19 cellular contexts compared by ENCODE assay signal in genomic region chr14:80428171-80428570, GRCh38.
DNase-seq lines count a peak whose midpoint lies in the region; ATAC-seq and TF ChIP-seq lines count a peak whose summit lies in the region.
"Had no signal": no experiment of that assay in that cellular context is flagged by ENCODE, and none has a peak within 500 bp of the region (broad histone marks: within the 10 kb centered on the region; RNA-seq: fewer than 3 reads in every experiment).

No MANE protein-coding gene starts in this region.

- DNase-seq in GM23248 = peak; percentile 29
- DNase-seq in cardiac fibroblast (ENCODE audit: low read depth in 2 of 2) = peak; percentile 36 to 51
- no peak for DNase-seq in NCI-H1417 (lab: John Stamatoyannopoulos, UW)
- DNase-seq in NCI-H2171 (lab: John Stamatoyannopoulos, UW) = no peak
- DNase-seq: C1 segment of cervical spinal cord, COR-L47, DMS153, HCEC 1CT, MG63, NCI-H1105, NCI-H187, NCI-H446, PC-3 had no signal

- H3K4me2 ChIP-seq in GM23248 (ENCODE audit: unreplicated experiment) = no peak overlapping the region
- H3K4me2 ChIP-seq: KMS-11 had no signal

- no peak overlapping the region for H3K9ac ChIP-seq in GM23248
- H3K9ac ChIP-seq: KMS-11 had no signal

- H3K9me3 ChIP-seq in GM23248 (ENCODE audit: low read depth) (no peaks in the 10 kb centered on the region), gastroesophageal sphincter (no peaks in the 10 kb centered on the region)
- H3K9me3 ChIP-seq: MG63, SJSA1 had no signal

- H3K4me3 ChIP-seq in GM23248 (no peak overlapping the region), cardiac fibroblast (replicated peaks in 1 of 2; ENCODE audit: low read depth in 2 of 2, low read length in 2 of 2) (no peak overlapping the region), gastroesophageal sphincter (no peak overlapping the region)
- H3K4me3 ChIP-seq: MG63, SJSA1 had no signal

- H3K4me1 ChIP-seq in GM23248 (ENCODE audit: insufficient read depth) (peaks cover 39% of the 10 kb centered on the region), gastroesophageal sphincter (peaks cover 4 to 37% (median 5%) of the 10 kb centered on the region in 3 donors)

- WGBS in GM23248 (ENCODE audit: low coverage in 1 of 2, low lambda C conversion rate in 2 of 2, missing lambda C conversion rate in 2 of 2), 2 experiments = 96 to 98% methylated on average over 3 of the region's 3 CpGs
- WGBS in gastroesophageal sphincter (ENCODE audit: low coverage in 1 of 2), 2 donors = 69 to 81% methylated on average over 3 of the region's 3 CpGs

- H3K9me2 ChIP-seq in GM23248 (ENCODE audit: insufficient read depth) = no peaks in the 10 kb centered on the region

- no peak for TF ChIP-seq EP300 in gastroesophageal sphincter (IDR thresholded peaks at IDR 0.05)

- H2AFZ ChIP-seq in GM23248 = no peak overlapping the region

- ATAC-seq in gastroesophageal sphincter (no peak), GM18867 (IDR thresholded peaks at IDR 0.05; ENCODE audit: unreplicated experiment) (no peak), HG03520 (IDR thresholded peaks at IDR 0.05; ENCODE audit: unreplicated experiment) (no peak)
- ATAC-seq: PC-3 had no signal

- H4K20me1 ChIP-seq in GM23248 (ENCODE audit: insufficient read depth) = no peaks in the 10 kb centered on the region

- H3K27me3 ChIP-seq in GM23248 (replicated peaks; ENCODE audit: insufficient read depth) (no peaks in the 10 kb centered on the region), gastroesophageal sphincter (no peaks in the 10 kb centered on the region)
- H3K27me3 ChIP-seq: MG63, SJSA1 had no signal

- in situ Hi-C loops in GM23248 (cut with MboI) = no loop called here

- TF ChIP-seq CTCF in cardiac fibroblast (IDR thresholded peaks at IDR 0.05; ENCODE audit: low read depth, low read length) (no peak), gastroesophageal sphincter (IDR thresholded peaks at IDR 0.05) (no peak)

- H3K27ac ChIP-seq in GM23248 = no peak overlapping the region
- H3K27ac ChIP-seq in gastroesophageal sphincter = peak overlapping the region in 3 of 4 donors; percentile 43 to 60 (median 44)
- H3K27ac ChIP-seq: HL-60, KMS-11, SJSA1 had no signal

- H3F3A ChIP-seq in GM23248 (ENCODE audit: insufficient read depth) = peaks cover 24% of the 10 kb centered on the region

- no peaks in the 10 kb centered on the region for H3K79me2 ChIP-seq in GM23248 (ENCODE audit: insufficient read depth)

- H3K36me3 ChIP-seq in GM23248 (ENCODE audit: low read depth) (no peaks in the 10 kb centered on the region), gastroesophageal sphincter (no peaks in the 10 kb centered on the region)
- H3K36me3 ChIP-seq: MG63, SJSA1 had no signal

- TF ChIP-seq POLR2A in gastroesophageal sphincter (IDR thresholded peaks at IDR 0.05) = no peak

Comparison
In these comparisons a context has a peak if more than half of its experiments do, and no peak if none do; other contexts are left out.
1. DNase-seq: peak in GM23248 (single experiment) and cardiac fibroblast (2 of 2); none in NCI-H1417 (0 of 3) and NCI-H2171 (single experiment).